1 cellular context compared by ENCODE assay signal in the genomic region with DNA sequence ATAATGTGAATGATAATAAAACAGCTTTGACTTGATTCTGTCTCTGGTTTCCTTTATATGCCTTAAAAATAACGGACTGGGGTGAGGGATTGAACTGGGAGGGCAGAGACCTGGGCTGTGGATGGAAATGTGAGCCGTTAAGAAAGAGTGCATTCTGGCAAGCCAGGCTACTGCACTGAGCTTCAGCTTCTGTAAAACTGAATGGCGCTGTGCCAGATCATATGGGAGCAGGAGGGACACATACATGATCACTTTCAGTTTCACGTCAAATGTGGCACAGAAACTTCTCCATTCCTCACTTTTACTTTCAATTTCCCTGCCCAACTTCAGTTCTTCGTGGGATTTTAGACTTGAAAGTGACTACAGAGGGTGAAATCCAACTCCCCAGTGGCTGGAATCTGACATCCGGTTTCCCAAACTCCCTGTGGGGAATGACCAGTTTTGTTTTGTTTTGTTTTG.
TF ChIP-seq lines count a peak whose summit lies in the region.

No MANE protein-coding gene starts in this region.

TF ChIP-seq in HEK293, 187 proteins besides CTCF, POLR2A, EP300 and RAD21 (continued from another document and continues in another):
- TF ChIP-seq, protein P1, sequence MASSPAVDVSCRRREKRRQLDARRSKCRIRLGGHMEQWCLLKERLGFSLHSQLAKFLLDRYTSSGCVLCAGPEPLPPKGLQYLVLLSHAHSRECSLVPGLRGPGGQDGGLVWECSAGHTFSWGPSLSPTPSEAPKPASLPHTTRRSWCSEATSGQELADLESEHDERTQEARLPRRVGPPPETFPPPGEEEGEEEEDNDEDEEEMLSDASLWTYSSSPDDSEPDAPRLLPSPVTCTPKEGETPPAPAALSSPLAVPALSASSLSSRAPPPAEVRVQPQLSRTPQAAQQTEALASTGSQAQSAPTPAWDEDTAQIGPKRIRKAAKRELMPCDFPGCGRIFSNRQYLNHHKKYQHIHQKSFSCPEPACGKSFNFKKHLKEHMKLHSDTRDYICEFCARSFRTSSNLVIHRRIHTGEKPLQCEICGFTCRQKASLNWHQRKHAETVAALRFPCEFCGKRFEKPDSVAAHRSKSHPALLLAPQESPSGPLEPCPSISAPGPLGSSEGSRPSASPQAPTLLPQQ (tag by site-specific recombination; IDR thresholded peaks at IDR 0.05): no peak
- TF ChIP-seq ZNF548 (tag by site-specific recombination; IDR thresholded peaks at IDR 0.05): no peak
- TF ChIP-seq ZBTB44 (tag by site-specific recombination; IDR thresholded peaks at IDR 0.05): peak; percentile 73
- no peak for TF ChIP-seq HOXD13 (CRISPR knock-in tag; IDR thresholded peaks at IDR 0.05; ENCODE audit: borderline replicate concordance)
- TF ChIP-seq ZNF777 (tag by site-specific recombination; IDR thresholded peaks at IDR 0.05; ENCODE audit: borderline replicate concordance): no peak
- TF ChIP-seq ZBTB8A (tag by site-specific recombination; IDR thresholded peaks at IDR 0.05): 0 out of 2 replicates have a peak, but pooled peaks have one; percentile 5
- TF ChIP-seq ZNF174 (tag by site-specific recombination; IDR thresholded peaks at IDR 0.05): no peak
- TF ChIP-seq SP2 (tag by site-specific recombination; IDR thresholded peaks at IDR 0.05): no peak
- TF ChIP-seq KLF8 (tag by site-specific recombination; IDR thresholded peaks at IDR 0.05): no peak
- TF ChIP-seq, protein P2, sequence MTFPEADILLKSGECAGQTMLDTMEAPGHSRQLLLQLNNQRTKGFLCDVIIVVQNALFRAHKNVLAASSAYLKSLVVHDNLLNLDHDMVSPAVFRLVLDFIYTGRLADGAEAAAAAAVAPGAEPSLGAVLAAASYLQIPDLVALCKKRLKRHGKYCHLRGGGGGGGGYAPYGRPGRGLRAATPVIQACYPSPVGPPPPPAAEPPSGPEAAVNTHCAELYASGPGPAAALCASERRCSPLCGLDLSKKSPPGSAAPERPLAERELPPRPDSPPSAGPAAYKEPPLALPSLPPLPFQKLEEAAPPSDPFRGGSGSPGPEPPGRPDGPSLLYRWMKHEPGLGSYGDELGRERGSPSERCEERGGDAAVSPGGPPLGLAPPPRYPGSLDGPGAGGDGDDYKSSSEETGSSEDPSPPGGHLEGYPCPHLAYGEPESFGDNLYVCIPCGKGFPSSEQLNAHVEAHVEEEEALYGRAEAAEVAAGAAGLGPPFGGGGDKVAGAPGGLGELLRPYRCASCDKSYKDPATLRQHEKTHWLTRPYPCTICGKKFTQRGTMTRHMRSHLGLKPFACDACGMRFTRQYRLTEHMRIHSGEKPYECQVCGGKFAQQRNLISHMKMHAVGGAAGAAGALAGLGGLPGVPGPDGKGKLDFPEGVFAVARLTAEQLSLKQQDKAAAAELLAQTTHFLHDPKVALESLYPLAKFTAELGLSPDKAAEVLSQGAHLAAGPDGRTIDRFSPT (tag by site-specific recombination; IDR thresholded peaks at IDR 0.05): no peak
- no peak for TF ChIP-seq ZBTB49 (tag by site-specific recombination; IDR thresholded peaks at IDR 0.05; ENCODE audit: low read depth)
- TF ChIP-seq, protein P3, sequence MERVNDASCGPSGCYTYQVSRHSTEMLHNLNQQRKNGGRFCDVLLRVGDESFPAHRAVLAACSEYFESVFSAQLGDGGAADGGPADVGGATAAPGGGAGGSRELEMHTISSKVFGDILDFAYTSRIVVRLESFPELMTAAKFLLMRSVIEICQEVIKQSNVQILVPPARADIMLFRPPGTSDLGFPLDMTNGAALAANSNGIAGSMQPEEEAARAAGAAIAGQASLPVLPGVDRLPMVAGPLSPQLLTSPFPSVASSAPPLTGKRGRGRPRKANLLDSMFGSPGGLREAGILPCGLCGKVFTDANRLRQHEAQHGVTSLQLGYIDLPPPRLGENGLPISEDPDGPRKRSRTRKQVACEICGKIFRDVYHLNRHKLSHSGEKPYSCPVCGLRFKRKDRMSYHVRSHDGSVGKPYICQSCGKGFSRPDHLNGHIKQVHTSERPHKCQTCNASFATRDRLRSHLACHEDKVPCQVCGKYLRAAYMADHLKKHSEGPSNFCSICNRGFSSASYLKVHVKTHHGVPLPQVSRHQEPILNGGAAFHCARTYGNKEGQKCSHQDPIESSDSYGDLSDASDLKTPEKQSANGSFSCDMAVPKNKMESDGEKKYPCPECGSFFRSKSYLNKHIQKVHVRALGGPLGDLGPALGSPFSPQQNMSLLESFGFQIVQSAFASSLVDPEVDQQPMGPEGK (tag by site-specific recombination; IDR thresholded peaks at IDR 0.05): peak; percentile 42
- peak; percentile 14; the same call in 1 of the 2 replicates for TF ChIP-seq FEZF1 (tag by site-specific recombination; IDR thresholded peaks at IDR 0.05)
- no peak for TF ChIP-seq GLI2 (tag by site-specific recombination; IDR thresholded peaks at IDR 0.05; ENCODE audit: borderline replicate concordance, low read depth)
- TF ChIP-seq ZNF23 (tag by site-specific recombination; IDR thresholded peaks at IDR 0.05; ENCODE audit: borderline replicate concordance): no peak
- TF ChIP-seq REPIN1 (tag by site-specific recombination; IDR thresholded peaks at IDR 0.05; ENCODE audit: low read depth): no peak
- TF ChIP-seq ZNF223 (tag by site-specific recombination; IDR thresholded peaks at IDR 0.05): no peak
- TF ChIP-seq KLF16 (tag by site-specific recombination; IDR thresholded peaks at IDR 0.05): no peak
- TF ChIP-seq KLF1 (tag by site-specific recombination; IDR thresholded peaks at IDR 0.05): no peak
- no peak for TF ChIP-seq ZNF596 (tag by site-specific recombination; IDR thresholded peaks at IDR 0.05)
- peak; percentile 15; the same call in 1 of the 2 replicates for TF ChIP-seq ZNF600 (tag by site-specific recombination; IDR thresholded peaks at IDR 0.05)
- peak; percentile 95 for TF ChIP-seq OSR2 (tag by site-specific recombination; IDR thresholded peaks at IDR 0.05)
- TF ChIP-seq, protein P4, sequence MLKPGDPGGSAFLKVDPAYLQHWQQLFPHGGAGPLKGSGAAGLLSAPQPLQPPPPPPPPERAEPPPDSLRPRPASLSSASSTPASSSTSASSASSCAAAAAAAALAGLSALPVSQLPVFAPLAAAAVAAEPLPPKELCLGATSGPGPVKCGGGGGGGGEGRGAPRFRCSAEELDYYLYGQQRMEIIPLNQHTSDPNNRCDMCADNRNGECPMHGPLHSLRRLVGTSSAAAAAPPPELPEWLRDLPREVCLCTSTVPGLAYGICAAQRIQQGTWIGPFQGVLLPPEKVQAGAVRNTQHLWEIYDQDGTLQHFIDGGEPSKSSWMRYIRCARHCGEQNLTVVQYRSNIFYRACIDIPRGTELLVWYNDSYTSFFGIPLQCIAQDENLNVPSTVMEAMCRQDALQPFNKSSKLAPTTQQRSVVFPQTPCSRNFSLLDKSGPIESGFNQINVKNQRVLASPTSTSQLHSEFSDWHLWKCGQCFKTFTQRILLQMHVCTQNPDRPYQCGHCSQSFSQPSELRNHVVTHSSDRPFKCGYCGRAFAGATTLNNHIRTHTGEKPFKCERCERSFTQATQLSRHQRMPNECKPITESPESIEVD (tag by site-specific recombination; IDR thresholded peaks at IDR 0.05): 0 out of 2 replicates have a peak, but pooled peaks have one; percentile 8
- no peak for TF ChIP-seq ZNF16 (tag by site-specific recombination; IDR thresholded peaks at IDR 0.05; ENCODE audit: low read depth)
- no peak for TF ChIP-seq ZNF843 (tag by site-specific recombination; IDR thresholded peaks at IDR 0.05)
- no peak for TF ChIP-seq SCRT2 (tag by site-specific recombination; IDR thresholded peaks at IDR 0.05)
- TF ChIP-seq ZNF366 (tag by site-specific recombination; conservative IDR thresholded peaks at IDR 0.05): peak; percentile 15; the same call in 1 of the 2 replicates
- TF ChIP-seq SCRT1 (tag by site-specific recombination; IDR thresholded peaks at IDR 0.05; ENCODE audit: borderline replicate concordance): no peak
- no peak for TF ChIP-seq ZNF473 (tag by site-specific recombination; IDR thresholded peaks at IDR 0.05)
- TF ChIP-seq, protein P5, sequence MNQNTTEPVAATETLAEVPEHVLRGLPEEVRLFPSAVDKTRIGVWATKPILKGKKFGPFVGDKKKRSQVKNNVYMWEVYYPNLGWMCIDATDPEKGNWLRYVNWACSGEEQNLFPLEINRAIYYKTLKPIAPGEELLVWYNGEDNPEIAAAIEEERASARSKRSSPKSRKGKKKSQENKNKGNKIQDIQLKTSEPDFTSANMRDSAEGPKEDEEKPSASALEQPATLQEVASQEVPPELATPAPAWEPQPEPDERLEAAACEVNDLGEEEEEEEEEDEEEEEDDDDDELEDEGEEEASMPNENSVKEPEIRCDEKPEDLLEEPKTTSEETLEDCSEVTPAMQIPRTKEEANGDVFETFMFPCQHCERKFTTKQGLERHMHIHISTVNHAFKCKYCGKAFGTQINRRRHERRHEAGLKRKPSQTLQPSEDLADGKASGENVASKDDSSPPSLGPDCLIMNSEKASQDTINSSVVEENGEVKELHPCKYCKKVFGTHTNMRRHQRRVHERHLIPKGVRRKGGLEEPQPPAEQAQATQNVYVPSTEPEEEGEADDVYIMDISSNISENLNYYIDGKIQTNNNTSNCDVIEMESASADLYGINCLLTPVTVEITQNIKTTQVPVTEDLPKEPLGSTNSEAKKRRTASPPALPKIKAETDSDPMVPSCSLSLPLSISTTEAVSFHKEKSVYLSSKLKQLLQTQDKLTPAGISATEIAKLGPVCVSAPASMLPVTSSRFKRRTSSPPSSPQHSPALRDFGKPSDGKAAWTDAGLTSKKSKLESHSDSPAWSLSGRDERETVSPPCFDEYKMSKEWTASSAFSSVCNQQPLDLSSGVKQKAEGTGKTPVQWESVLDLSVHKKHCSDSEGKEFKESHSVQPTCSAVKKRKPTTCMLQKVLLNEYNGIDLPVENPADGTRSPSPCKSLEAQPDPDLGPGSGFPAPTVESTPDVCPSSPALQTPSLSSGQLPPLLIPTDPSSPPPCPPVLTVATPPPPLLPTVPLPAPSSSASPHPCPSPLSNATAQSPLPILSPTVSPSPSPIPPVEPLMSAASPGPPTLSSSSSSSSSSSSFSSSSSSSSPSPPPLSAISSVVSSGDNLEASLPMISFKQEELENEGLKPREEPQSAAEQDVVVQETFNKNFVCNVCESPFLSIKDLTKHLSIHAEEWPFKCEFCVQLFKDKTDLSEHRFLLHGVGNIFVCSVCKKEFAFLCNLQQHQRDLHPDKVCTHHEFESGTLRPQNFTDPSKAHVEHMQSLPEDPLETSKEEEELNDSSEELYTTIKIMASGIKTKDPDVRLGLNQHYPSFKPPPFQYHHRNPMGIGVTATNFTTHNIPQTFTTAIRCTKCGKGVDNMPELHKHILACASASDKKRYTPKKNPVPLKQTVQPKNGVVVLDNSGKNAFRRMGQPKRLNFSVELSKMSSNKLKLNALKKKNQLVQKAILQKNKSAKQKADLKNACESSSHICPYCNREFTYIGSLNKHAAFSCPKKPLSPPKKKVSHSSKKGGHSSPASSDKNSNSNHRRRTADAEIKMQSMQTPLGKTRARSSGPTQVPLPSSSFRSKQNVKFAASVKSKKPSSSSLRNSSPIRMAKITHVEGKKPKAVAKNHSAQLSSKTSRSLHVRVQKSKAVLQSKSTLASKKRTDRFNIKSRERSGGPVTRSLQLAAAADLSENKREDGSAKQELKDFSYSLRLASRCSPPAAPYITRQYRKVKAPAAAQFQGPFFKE (tag by site-specific recombination; IDR thresholded peaks at IDR 0.05; ENCODE audit: borderline replicate concordance): no peak
- TF ChIP-seq ZBTB17 (tag by site-specific recombination; IDR thresholded peaks at IDR 0.05): peak; percentile 51
- no peak for TF ChIP-seq ZBTB1 (tag by site-specific recombination; IDR thresholded peaks at IDR 0.05)
- TF ChIP-seq PRDM1 (tag by site-specific recombination; IDR thresholded peaks at IDR 0.05): peak; percentile 99
- TF ChIP-seq ZNF560 (tag by site-specific recombination; IDR thresholded peaks at IDR 0.05; ENCODE audit: borderline replicate concordance): no peak
- no peak for TF ChIP-seq ZNF785 (tag by site-specific recombination; IDR thresholded peaks at IDR 0.05)
- TF ChIP-seq ZBTB20 (tag by site-specific recombination; IDR thresholded peaks at IDR 0.05): no peak
- TF ChIP-seq ZNF513 (tag by site-specific recombination; IDR thresholded peaks at IDR 0.05): no peak
- no peak for TF ChIP-seq ZNF169 (tag by site-specific recombination; IDR thresholded peaks at IDR 0.05)
- TF ChIP-seq ZNF561 (tag by site-specific recombination; IDR thresholded peaks at IDR 0.05; ENCODE audit: borderline replicate concordance): 0 out of 2 replicates have a peak, but pooled peaks have one; percentile 34
- TF ChIP-seq TRIM28 (IDR thresholded peaks at IDR 0.05; ENCODE audit: borderline replicate concordance, low read length): no peak
- peak; percentile 69; the same call in 1 of the 2 replicates for TF ChIP-seq IKZF3 (tag by site-specific recombination; IDR thresholded peaks at IDR 0.05)
- no peak for TF ChIP-seq ZNF530 (tag by site-specific recombination; IDR thresholded peaks at IDR 0.05; ENCODE audit: low read depth)
